In the genomic region with DNA sequence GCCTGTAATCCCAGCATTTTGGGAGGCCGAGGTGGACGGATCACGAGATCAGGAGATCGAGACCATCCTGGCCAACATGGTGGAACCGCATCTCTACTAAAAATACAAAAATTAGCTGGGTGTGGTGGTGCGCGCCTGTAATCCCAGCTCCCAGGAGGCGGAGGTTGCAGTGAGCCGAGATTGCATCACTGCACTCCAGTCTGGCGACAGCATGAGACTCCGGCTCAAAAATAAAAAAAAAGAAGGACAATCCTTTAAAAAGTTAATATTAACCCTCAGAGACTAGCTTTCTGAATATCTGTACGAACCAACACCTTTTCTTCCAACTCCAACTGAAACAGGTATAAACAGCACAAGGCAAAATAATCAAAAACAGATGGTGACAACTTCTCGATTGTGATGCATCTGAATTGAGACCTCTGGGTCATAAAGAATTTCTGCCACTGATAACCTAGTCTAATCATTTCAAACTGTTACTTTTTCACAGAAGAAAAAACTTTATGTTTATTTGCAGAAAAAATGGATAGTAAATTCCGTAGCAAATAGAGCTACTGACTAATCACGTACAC, we compare ENCODE assay signal across 2 cellular contexts.
A peak's percentile ranks its signal among the peaks of the same experiment; 100 is the strongest.
TF ChIP-seq lines count a peak whose summit lies in the region.

No MANE protein-coding gene starts in this region.

TF ChIP-seq in IMR-90, 13 proteins besides CTCF, POLR2A, EP300 and RAD21:
- no peak for TF ChIP-seq CHD1 (IDR thresholded peaks at IDR 0.05; ENCODE audit: low read depth, low read length)
- no peak for TF ChIP-seq MAZ (IDR thresholded peaks at IDR 0.05; ENCODE audit: borderline replicate concordance, low read depth, low read length)
- TF ChIP-seq, protein P1, sequence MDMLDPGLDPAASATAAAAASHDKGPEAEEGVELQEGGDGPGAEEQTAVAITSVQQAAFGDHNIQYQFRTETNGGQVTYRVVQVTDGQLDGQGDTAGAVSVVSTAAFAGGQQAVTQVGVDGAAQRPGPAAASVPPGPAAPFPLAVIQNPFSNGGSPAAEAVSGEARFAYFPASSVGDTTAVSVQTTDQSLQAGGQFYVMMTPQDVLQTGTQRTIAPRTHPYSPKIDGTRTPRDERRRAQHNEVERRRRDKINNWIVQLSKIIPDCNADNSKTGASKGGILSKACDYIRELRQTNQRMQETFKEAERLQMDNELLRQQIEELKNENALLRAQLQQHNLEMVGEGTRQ (IDR thresholded peaks at IDR 0.05; ENCODE audit: low read depth, low read length), result no peak
- no peak for TF ChIP-seq RCOR1 (IDR thresholded peaks at IDR 0.05; ENCODE audit: insufficient replicate concordance, low read length)
- no peak for TF ChIP-seq BHLHE40 (IDR thresholded peaks at IDR 0.05; ENCODE audit: low read depth, low read length)
- no peak for TF ChIP-seq RFX5 (IDR thresholded peaks at IDR 0.05; ENCODE audit: low read depth, low read length)
- peak; percentile 57; the same call in 1 of the 2 replicates for TF ChIP-seq CEBPB (IDR thresholded peaks at IDR 0.05; ENCODE audit: low read depth, low read length)
TF ChIP-seq in IMR-90: peak in this region for 1.

TF ChIP-seq in HepG2, 621 proteins besides CTCF, POLR2A, EP300 and RAD21:
- TF ChIP-seq ZFP91 (CRISPR knock-in tag; IDR thresholded peaks at IDR 0.05; ENCODE audit: borderline replicate concordance) (no peak), ZBTB33 (CRISPR knock-in tag; IDR thresholded peaks at IDR 0.05) (peak; percentile 75; the same call in 1 of the 2 replicates), CEBPG (CRISPR knock-in tag; IDR thresholded peaks at IDR 0.05) (peak; percentile 76), ZNF292 (CRISPR knock-in tag; IDR thresholded peaks at IDR 0.05; ENCODE audit: borderline replicate concordance, low read depth) (no peak), DZIP1 (CRISPR knock-in tag; IDR thresholded peaks at IDR 0.05) (no peak), THYN1 (CRISPR knock-in tag; IDR thresholded peaks at IDR 0.05; ENCODE audit: borderline replicate concordance, low read depth) (no peak), ZNF20 (CRISPR knock-in tag; IDR thresholded peaks at IDR 0.05) (no peak), CHCHD3 (CRISPR knock-in tag; IDR thresholded peaks at IDR 0.05) (no peak), ZNF317 (CRISPR knock-in tag; IDR thresholded peaks at IDR 0.05) (no peak), ZNF280B (CRISPR knock-in tag; IDR thresholded peaks at IDR 0.05; ENCODE audit: borderline replicate concordance) (no peak), ZNF460 (CRISPR knock-in tag; IDR thresholded peaks at IDR 0.05; ENCODE audit: borderline replicate concordance) (peak; percentile 25; the same call in 1 of the 2 replicates), CEBPB (IDR thresholded peaks at IDR 0.05; ENCODE audit: borderline replicate concordance, low read depth, low read length) (peak; percentile 60; the same call in 1 of the 2 replicates), NFE2L1 (CRISPR knock-in tag; IDR thresholded peaks at IDR 0.05; ENCODE audit: borderline replicate concordance) (no peak), CSRNP1 (CRISPR knock-in tag; IDR thresholded peaks at IDR 0.05) (no peak), ZC3H13 (CRISPR knock-in tag; IDR thresholded peaks at IDR 0.05) (no peak), ZNF724P (CRISPR knock-in tag; IDR thresholded peaks at IDR 0.05; ENCODE audit: borderline replicate concordance) (no peak), KLF16 (CRISPR knock-in tag; IDR thresholded peaks at IDR 0.05) (no peak), GATAD2A (CRISPR knock-in tag; IDR thresholded peaks at IDR 0.05) (0 out of 2 replicates have a peak, but pooled peaks have one; percentile 27), ZNF441 (CRISPR knock-in tag; IDR thresholded peaks at IDR 0.05; ENCODE audit: borderline replicate concordance) (0 out of 2 replicates have a peak, but pooled peaks have one; percentile 26)
- TF ChIP-seq, protein P2, sequence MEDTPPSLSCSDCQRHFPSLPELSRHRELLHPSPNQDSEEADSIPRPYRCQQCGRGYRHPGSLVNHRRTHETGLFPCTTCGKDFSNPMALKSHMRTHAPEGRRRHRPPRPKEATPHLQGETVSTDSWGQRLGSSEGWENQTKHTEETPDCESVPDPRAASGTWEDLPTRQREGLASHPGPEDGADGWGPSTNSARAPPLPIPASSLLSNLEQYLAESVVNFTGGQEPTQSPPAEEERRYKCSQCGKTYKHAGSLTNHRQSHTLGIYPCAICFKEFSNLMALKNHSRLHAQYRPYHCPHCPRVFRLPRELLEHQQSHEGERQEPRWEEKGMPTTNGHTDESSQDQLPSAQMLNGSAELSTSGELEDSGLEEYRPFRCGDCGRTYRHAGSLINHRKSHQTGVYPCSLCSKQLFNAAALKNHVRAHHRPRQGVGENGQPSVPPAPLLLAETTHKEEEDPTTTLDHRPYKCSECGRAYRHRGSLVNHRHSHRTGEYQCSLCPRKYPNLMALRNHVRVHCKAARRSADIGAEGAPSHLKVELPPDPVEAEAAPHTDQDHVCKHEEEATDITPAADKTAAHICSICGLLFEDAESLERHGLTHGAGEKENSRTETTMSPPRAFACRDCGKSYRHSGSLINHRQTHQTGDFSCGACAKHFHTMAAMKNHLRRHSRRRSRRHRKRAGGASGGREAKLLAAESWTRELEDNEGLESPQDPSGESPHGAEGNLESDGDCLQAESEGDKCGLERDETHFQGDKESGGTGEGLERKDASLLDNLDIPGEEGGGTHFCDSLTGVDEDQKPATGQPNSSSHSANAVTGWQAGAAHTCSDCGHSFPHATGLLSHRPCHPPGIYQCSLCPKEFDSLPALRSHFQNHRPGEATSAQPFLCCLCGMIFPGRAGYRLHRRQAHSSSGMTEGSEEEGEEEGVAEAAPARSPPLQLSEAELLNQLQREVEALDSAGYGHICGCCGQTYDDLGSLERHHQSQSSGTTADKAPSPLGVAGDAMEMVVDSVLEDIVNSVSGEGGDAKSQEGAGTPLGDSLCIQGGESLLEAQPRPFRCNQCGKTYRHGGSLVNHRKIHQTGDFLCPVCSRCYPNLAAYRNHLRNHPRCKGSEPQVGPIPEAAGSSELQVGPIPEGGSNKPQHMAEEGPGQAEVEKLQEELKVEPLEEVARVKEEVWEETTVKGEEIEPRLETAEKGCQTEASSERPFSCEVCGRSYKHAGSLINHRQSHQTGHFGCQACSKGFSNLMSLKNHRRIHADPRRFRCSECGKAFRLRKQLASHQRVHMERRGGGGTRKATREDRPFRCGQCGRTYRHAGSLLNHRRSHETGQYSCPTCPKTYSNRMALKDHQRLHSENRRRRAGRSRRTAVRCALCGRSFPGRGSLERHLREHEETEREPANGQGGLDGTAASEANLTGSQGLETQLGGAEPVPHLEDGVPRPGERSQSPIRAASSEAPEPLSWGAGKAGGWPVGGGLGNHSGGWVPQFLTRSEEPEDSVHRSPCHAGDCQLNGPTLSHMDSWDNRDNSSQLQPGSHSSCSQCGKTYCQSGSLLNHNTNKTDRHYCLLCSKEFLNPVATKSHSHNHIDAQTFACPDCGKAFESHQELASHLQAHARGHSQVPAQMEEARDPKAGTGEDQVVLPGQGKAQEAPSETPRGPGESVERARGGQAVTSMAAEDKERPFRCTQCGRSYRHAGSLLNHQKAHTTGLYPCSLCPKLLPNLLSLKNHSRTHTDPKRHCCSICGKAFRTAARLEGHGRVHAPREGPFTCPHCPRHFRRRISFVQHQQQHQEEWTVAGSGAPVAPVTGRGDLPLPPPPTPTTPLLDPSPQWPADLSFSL (CRISPR knock-in tag; IDR thresholded peaks at IDR 0.05), result no peak
- TF ChIP-seq, protein P3, sequence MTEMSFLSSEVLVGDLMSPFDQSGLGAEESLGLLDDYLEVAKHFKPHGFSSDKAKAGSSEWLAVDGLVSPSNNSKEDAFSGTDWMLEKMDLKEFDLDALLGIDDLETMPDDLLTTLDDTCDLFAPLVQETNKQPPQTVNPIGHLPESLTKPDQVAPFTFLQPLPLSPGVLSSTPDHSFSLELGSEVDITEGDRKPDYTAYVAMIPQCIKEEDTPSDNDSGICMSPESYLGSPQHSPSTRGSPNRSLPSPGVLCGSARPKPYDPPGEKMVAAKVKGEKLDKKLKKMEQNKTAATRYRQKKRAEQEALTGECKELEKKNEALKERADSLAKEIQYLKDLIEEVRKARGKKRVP (CRISPR knock-in tag; IDR thresholded peaks at IDR 0.05), result peak in 1 of 2 experiments; percentile 60; a peak in 1 of 4 replicates
- TF ChIP-seq, protein P4, sequence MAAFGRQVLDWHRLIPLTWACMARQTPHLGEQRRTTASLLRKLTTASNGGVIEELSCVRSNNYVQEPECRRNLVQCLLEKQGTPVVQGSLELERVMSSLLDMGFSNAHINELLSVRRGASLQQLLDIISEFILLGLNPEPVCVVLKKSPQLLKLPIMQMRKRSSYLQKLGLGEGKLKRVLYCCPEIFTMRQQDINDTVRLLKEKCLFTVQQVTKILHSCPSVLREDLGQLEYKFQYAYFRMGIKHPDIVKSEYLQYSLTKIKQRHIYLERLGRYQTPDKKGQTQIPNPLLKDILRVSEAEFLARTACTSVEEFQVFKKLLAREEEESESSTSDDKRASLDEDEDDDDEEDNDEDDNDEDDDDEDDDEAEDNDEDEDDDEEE (CRISPR knock-in tag; IDR thresholded peaks at IDR 0.05), result no peak
- TF ChIP-seq, protein P5, sequence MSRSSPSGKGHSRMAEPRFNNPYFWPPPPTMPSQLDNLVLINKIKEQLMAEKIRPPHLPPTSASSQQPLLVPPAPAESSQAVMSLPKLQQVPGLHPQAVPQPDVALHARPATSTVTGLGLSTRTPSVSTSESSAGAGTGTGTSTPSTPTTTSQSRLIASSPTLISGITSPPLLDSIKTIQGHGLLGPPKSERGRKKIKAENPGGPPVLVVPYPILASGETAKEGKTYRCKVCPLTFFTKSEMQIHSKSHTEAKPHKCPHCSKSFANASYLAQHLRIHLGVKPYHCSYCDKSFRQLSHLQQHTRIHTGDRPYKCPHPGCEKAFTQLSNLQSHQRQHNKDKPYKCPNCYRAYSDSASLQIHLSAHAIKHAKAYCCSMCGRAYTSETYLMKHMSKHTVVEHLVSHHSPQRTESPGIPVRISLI (CRISPR knock-in tag; IDR thresholded peaks at IDR 0.05; ENCODE audit: borderline replicate concordance), result 0 out of 2 replicates have a peak, but pooled peaks have one; percentile 36
